In genomic region chr22:47813661-47814060, GRCh38 we compare ENCODE assay signal across 29 cellular contexts.
"Had no signal": no experiment of that assay in that cellular context is flagged by ENCODE, and none has a peak within 500 bp of the region (broad histone marks: within the 10 kb centered on the region; RNA-seq: fewer than 3 reads in every experiment).

No MANE protein-coding gene starts in this region.

- H3K9me3 ChIP-seq: neutrophil, ovary, right lobe of liver, thoracic aorta, thyroid gland, upper lobe of left lung, vagina had no signal

- DNase-seq: naive thymus-derived CD8-positive, alpha-beta T cell; nephron progenitor cell; nucleus accumbens; ovary; posterior cingulate gyrus; psoas muscle; right lobe of liver; sigmoid colon; small intestine; stimulated activated CD4-positive, alpha-beta T cell treated with anti-CD3 and anti-CD28 coated beads, Interleukin-15, amount 100 ng/mL, for 24 hours; stimulated activated CD4-positive, alpha-beta T cell treated with anti-CD3 and anti-CD28 coated beads, Interleukin-2, amount 100 ng/mL, for 24 hours; stimulated activated CD4-positive, alpha-beta T cell treated with anti-CD3 and anti-CD28 coated beads, Interleukin-2, amount 100 ng/mL, for 48 hours; stimulated activated CD4-positive, alpha-beta T cell treated with anti-CD3 and anti-CD28 coated beads, Interleukin-4, amount 100 ng/mL, for 24 hours; stimulated activated naive B cell treated with anti-CD40 and anti-IgM and Interleukin-4, amounts not matched to agents 10 μg/mL and 1 μg/mL and 100 μg/mL, for 72 hours; stimulated activated naive CD4-positive, alpha-beta T cell treated with Interleukin-2 at 50 U/mL for 16 hours; stomach; thyroid gland; trophoblast cell; upper lobe of left lung had no signal

- H3K27me3 ChIP-seq: neutrophil, ovary, right lobe of liver, thyroid gland, tibial nerve, upper lobe of left lung, vagina had no signal

- H3K4me1 Mint-ChIP-seq: neural crest cell; stimulated activated naive B cell treated with anti-CD40 and anti-IgM and Interleukin-4, amounts not matched to agents 10 μg/mL and 1 μg/mL and 100 μg/mL, for 72 hours had no signal

- H3K36me3 ChIP-seq: neutrophil, ovary, right lobe of liver, sigmoid colon, stomach, thoracic aorta, thyroid gland, tibial nerve, upper lobe of left lung, vagina had no signal

- H3K27ac Mint-ChIP-seq: naive thymus-derived CD8-positive, alpha-beta T cell; natural killer cell treated with Interleukin-12 subunit alpha and Interleukin-12 subunit beta and Interleukin-15 and Interleukin-18, amount 100 ng/mL, for 72 hours; nephron progenitor cell; progenitor cell of endocrine pancreas; stimulated activated effector memory CD8-positive, alpha-beta T cell treated with anti-CD3 and anti-CD28 coated beads, Interleukin-12 subunit alpha, Interleukin-12 subunit beta, amount 100 ng/mL, for 72 hours; stimulated activated naive B cell treated with anti-CD40 and anti-IgM and Interleukin-4, amounts not matched to agents 10 μg/mL and 1 μg/mL and 100 μg/mL, for 72 hours; stimulated activated naive CD8-positive, alpha-beta T cell treated with anti-CD3 and anti-CD28 coated beads, Interleukin-15, Interleukin-2, amounts not matched to agents 100 ng/mL and 50 ng/mL, for 24 hours had no signal

- H3K4me3 ChIP-seq: ovary, psoas muscle, right lobe of liver, sigmoid colon, stomach, thoracic aorta, thyroid gland, tibial nerve, upper lobe of left lung, vagina had no signal

- H3K36me3 Mint-ChIP-seq: naive thymus-derived CD8-positive, alpha-beta T cell; stimulated activated effector memory CD8-positive, alpha-beta T cell treated with anti-CD3 and anti-CD28 coated beads, Interleukin-12 subunit alpha, Interleukin-12 subunit beta, amount 100 ng/mL, for 72 hours; stimulated activated naive B cell treated with anti-CD40 and anti-IgM and Interleukin-4, amounts not matched to agents 10 μg/mL and 1 μg/mL and 100 μg/mL, for 72 hours had no signal

- ATAC-seq: naive thymus-derived CD8-positive, alpha-beta T cell; natural killer cell treated with Interleukin-12 subunit alpha and Interleukin-12 subunit beta and Interleukin-15 and Interleukin-18, amount 100 ng/mL, for 72 hours; psoas muscle; right lobe of liver; stimulated activated effector memory CD8-positive, alpha-beta T cell treated with anti-CD3 and anti-CD28 coated beads, Interleukin-12 subunit alpha, Interleukin-12 subunit beta, amount 100 ng/mL, for 72 hours; stimulated activated naive B cell treated with anti-CD40 and anti-IgM and Interleukin-4, amounts not matched to agents 10 μg/mL and 1 μg/mL and 100 μg/mL, for 72 hours had no signal

- H3K4me3 Mint-ChIP-seq: naive thymus-derived CD8-positive, alpha-beta T cell; natural killer cell treated with Interleukin-12 subunit alpha and Interleukin-12 subunit beta and Interleukin-15 and Interleukin-18, amount 100 ng/mL, for 72 hours; nephron progenitor cell; neural crest cell; stimulated activated effector memory CD8-positive, alpha-beta T cell treated with anti-CD3 and anti-CD28 coated beads, Interleukin-12 subunit alpha, Interleukin-12 subunit beta, amount 100 ng/mL, for 72 hours; stimulated activated naive B cell treated with anti-CD40 and anti-IgM and Interleukin-4, amounts not matched to agents 10 μg/mL and 1 μg/mL and 100 μg/mL, for 72 hours; stimulated activated naive CD8-positive, alpha-beta T cell treated with anti-CD3 and anti-CD28 coated beads, Interleukin-15, Interleukin-2, amounts not matched to agents 100 ng/mL and 50 ng/mL, for 24 hours had no signal

- H3K4me1 ChIP-seq: parathyroid adenoma, psoas muscle, right lobe of liver, sigmoid colon, stomach, thyroid gland, tibial nerve, upper lobe of left lung, vagina had no signal

- H3K27ac ChIP-seq: neutrophil, ovary, parathyroid adenoma, psoas muscle, right lobe of liver, sigmoid colon, stomach, thoracic aorta, thyroid gland, tibial nerve, upper lobe of left lung, vagina had no signal
